In the genomic region with DNA sequence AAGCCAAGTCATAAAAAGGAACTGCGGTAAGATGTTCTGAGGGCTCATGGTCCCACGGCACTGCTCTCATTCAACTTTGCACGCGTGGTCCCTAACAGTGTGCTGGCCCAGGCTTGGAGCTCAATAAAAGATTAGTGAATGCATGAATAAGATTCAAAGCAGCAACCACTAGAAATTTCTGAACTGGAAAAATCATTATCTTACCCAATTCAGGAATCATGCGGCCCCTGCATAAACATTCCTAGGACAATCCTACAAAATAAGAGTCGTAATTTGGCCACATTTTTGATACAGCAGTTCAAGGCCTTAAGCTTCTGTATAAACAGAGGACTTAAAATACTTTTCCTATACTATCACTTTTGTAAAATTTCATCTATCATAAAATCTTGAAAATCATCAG, we compare ENCODE assay signal across 18 cellular contexts. TPM values are rescaled to one million over a fixed set of nuclear protein-coding genes. Genes with fewer than 3 reads are reported as not detected.
DNase-seq lines count a peak whose midpoint lies in the region; ATAC-seq, FAIRE-seq and TF ChIP-seq lines count a peak whose summit lies in the region.
"Had no signal": no experiment of that assay in that cellular context is flagged by ENCODE, and none has a peak within 500 bp of the region (broad histone marks: within the 10 kb centered on the region; RNA-seq: fewer than 3 reads in every experiment).

No MANE protein-coding gene starts in this region.

- BruUV-seq in HCT116 (replicated peaks; lab: Mats Ljungman, UMichigan) (no TSS peak), K562 (replicated peaks; lab: Mats Ljungman, UMichigan) (no TSS peak)

- in situ Hi-C loops in K562 (cut with MboI), result no loop called here

- H3K27ac ChIP-seq in HCT116 (ENCODE audit: low read depth, low read length) (no peak overlapping the region), K562 (ENCODE audit: extremely low read depth, low read depth, low read length) (no peak overlapping the region)

- no peak for TF ChIP-seq CTCF in HCT116 (IDR thresholded peaks at IDR 0.05 in 2 of 3, conservative IDR thresholded peaks at IDR 0.05 in 1 of 3; ENCODE audit: borderline replicate concordance in 1 of 3, insufficient read depth in 1 of 3, low read depth in 2 of 3, low read length in 2 of 3)
- TF ChIP-seq CTCF in K562 (IDR thresholded peaks at IDR 0.05 in 2 of 3, conservative IDR thresholded peaks at IDR 0.05 in 1 of 3; ENCODE audit: insufficient read depth in 2 of 3, low read depth in 1 of 3, low read length in 3 of 3), result no peak
- TF ChIP-seq CTCF in retinal pigment epithelial cell (conservative IDR thresholded peaks at IDR 0.05; ENCODE audit: low read depth, low read length), result no peak

- TF ChIP-seq POLR2A in HCT116 (IDR thresholded peaks at IDR 0.05; ENCODE audit: borderline replicate concordance, extremely low read depth, insufficient read depth, insufficient read length) (no peak), K562 (conservative IDR thresholded peaks at IDR 0.05) (no peak)

- no peaks in the 10 kb centered on the region for H3K9me1 ChIP-seq in K562 (ENCODE audit: control insufficient read depth, insufficient read depth, low read length)

- H3K9me3 ChIP-seq in HCT116 (ENCODE audit: control insufficient read depth in 1 of 2, insufficient read depth in 1 of 2, low read depth in 1 of 2, low read length in 2 of 2) (no peaks in the 10 kb centered on the region), K562 (replicated peaks; ENCODE audit: control insufficient read depth, insufficient read depth, low read depth, low read length) (no peaks in the 10 kb centered on the region)

- H3K4me2 ChIP-seq in HCT116 (ENCODE audit: low read length), result no peak overlapping the region
- H3K4me2 ChIP-seq in K562 (ENCODE audit: insufficient read depth, low read length), result no peak overlapping the region

- no peaks in the 10 kb centered on the region for H3K27me3 ChIP-seq in HCT116 (ENCODE audit: insufficient read depth, low read length)
- H3K27me3 ChIP-seq in K562 (ENCODE audit: control insufficient read depth in 2 of 2, insufficient read depth in 2 of 2, low read length in 2 of 2), result no peaks in the 10 kb centered on the region

- H3K9ac ChIP-seq in HCT116 (ENCODE audit: low read length) (no peak overlapping the region), K562 (ENCODE audit: insufficient read depth in 1 of 2, low read depth in 2 of 2, low read length in 2 of 2) (no peak overlapping the region)

- TF ChIP-seq RAD21 in HCT116 (IDR thresholded peaks at IDR 0.05; ENCODE audit: low read depth), result no peak
- TF ChIP-seq RAD21 in K562 (CRISPR knock-in tag; conservative IDR thresholded peaks at IDR 0.05 in 1 of 2, IDR thresholded peaks at IDR 0.05 in 1 of 2), result no peak

- no peak for ATAC-seq in HCT116
- no peak for ATAC-seq in K562
- ATAC-seq in HG03135 (IDR thresholded peaks at IDR 0.05; ENCODE audit: unreplicated experiment), result no peak
- ATAC-seq: HepG2, PC-3 had no signal

- CTCF ChIA-PET in HCT116 (lab: Charles Lee), result no interaction called here
- CTCF ChIA-PET in K562 (lab: Yijun Ruan, JAX; ENCODE audit: low intra/inter-chr PET ratio), result no interaction called here

- DNase-seq in EH (ENCODE audit: low read depth), result peak; percentile 53
- no peak for DNase-seq in HCT116 (ENCODE audit: low read depth, low spot score)
- no peak for DNase-seq in K562 (ENCODE audit: extremely low read depth in 1 of 4, low spot score in 3 of 4)
- DNase-seq in retinal pigment epithelial cell (ENCODE audit: low read depth), result peak; percentile 19
- DNase-seq in NCI-H1417 treated with DMSO at 0.1 percent for 48 hours (lab: John Stamatoyannopoulos, UW), result no peak
- no peak for DNase-seq in GM19240 (ENCODE audit: insufficient read length, low spot score)
- DNase-seq: Calu3; CD4-positive, alpha-beta memory T cell; DMS79; Karpas-422; MM.1S; NCI-H1105 treated with DMSO at 0.1 percent for 48 hours; NCI-H187 treated with DMSO at 0.1 percent for 48 hours; NCI-H2171; NCI-H82; PC-3 had no signal

- H3K36me3 ChIP-seq in HCT116 (ENCODE audit: control insufficient read depth in 1 of 2, insufficient read depth in 2 of 2, low read length in 2 of 2) (no peaks in the 10 kb centered on the region), K562 (ENCODE audit: control insufficient read depth, insufficient read depth, low read length) (no peaks in the 10 kb centered on the region)

- TF ChIP-seq EP300 in K562 (IDR thresholded peaks at IDR 0.05; ENCODE audit: low read length), result no peak

- H2AFZ ChIP-seq in HCT116 (ENCODE audit: low read depth, low read length, poor library complexity, severe bottlenecking) (peak overlapping the region; percentile 57), K562 (ENCODE audit: low read depth, low read length) (peak overlapping the region; percentile 10; the same call in 1 of the 2 replicates)

- POLR2A ChIA-PET in HCT116 (lab: Charles Lee) (no interaction called here), K562 (lab: Yijun Ruan, JAX) (interaction anchor here (5.1 kb wide), 1 partner anchor 12 kb away, joined by 31 read pairs; a partner anchor contains a TSS)

- intact Hi-C loops in HCT116 (cut with micrococcal nuclease), result no loop called here
- intact Hi-C loops in K562 (cut with micrococcal nuclease), result no loop called here

- peaks cover 0 to 6% of the 10 kb centered on the region in 2 experiments; a peak in 1 of 4 replicates for H3K4me1 ChIP-seq in HCT116 (ENCODE audit: control insufficient read depth in 1 of 2, insufficient read depth in 2 of 2, low read length in 2 of 2)
- peaks cover 4 to 16% of the 10 kb centered on the region in 2 experiments for H3K4me1 ChIP-seq in K562 (replicated peaks in 1 of 2; ENCODE audit: control insufficient read depth in 2 of 2, insufficient read depth in 2 of 2, low read length in 2 of 2)

- H4K20me1 ChIP-seq in HCT116 (ENCODE audit: insufficient read depth) (no peaks in the 10 kb centered on the region), K562 (replicated peaks; ENCODE audit: control insufficient read depth, insufficient read depth, low read length) (no peaks in the 10 kb centered on the region)

- H3K9me2 ChIP-seq in HCT116 (ENCODE audit: insufficient read depth), result no peaks in the 10 kb centered on the region

- 84% methylated on average over 6 of the region's 6 CpGs for WGBS in K562 (ENCODE audit: insufficient coverage, low coverage, missing lambda C conversion rate)

- no peak for FAIRE-seq in K562 (lab: Jason Lieb, UNC)
- FAIRE-seq: HepG2 had no signal

- H3K79me2 ChIP-seq in HCT116 (ENCODE audit: insufficient read depth, low read length) (no peaks in the 10 kb centered on the region), K562 (ENCODE audit: control insufficient read depth, insufficient read depth, low read length) (no peaks in the 10 kb centered on the region)

- RAD21 ChIA-PET in HCT116 (lab: Charles Lee; ENCODE audit: low non-redundant PET in 1 of 2, low total read pairs in 2 of 2, uncharacterized antibody in 2 of 2, unreplicated experiment in 2 of 2), result no interaction called here

- H3K4me3 ChIP-seq in HCT116 (replicated peaks in 1 of 2; ENCODE audit: low read depth in 1 of 2, low read length in 2 of 2), result no peak overlapping the region
- H3K4me3 ChIP-seq in K562, result no peak overlapping the region
- H3K4me3 ChIP-seq in retinal pigment epithelial cell (ENCODE audit: low read length), result no peak overlapping the region

TF ChIP-seq in HCT116, 20 proteins besides CTCF, POLR2A, EP300 and RAD21 (continues in another document):
- TF ChIP-seq SIN3A (IDR thresholded peaks at IDR 0.05; ENCODE audit: low read depth) (no peak), POLR2AphosphoS5 (IDR thresholded peaks at IDR 0.05; ENCODE audit: low read depth, low read length) (no peak), ELF1 (IDR thresholded peaks at IDR 0.05; ENCODE audit: borderline replicate concordance, low read depth) (no peak), TCF7L2 (IDR thresholded peaks at IDR 0.05; ENCODE audit: borderline replicate concordance, extremely low read depth, insufficient read depth, insufficient read length) (no peak), YY1 (IDR thresholded peaks at IDR 0.05; ENCODE audit: extremely low read depth, insufficient replicate concordance, low read depth, low read length) (no peak)
- TF ChIP-seq, protein P1, sequence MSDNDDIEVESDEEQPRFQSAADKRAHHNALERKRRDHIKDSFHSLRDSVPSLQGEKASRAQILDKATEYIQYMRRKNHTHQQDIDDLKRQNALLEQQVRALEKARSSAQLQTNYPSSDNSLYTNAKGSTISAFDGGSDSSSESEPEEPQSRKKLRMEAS (IDR thresholded peaks at IDR 0.05), result no peak

TF ChIP-seq in K562, 482 proteins besides CTCF, POLR2A, EP300 and RAD21 (continues in another document):
- TF ChIP-seq DNMT1 (IDR thresholded peaks at IDR 0.05) (no peak), XRCC3 (IDR thresholded peaks at IDR 0.05) (no peak), NCOA6 (IDR thresholded peaks at IDR 0.05) (no peak), HNRNPUL1 (IDR thresholded peaks at IDR 0.05; ENCODE audit: low read length) (no peak)
- TF ChIP-seq, protein P2, sequence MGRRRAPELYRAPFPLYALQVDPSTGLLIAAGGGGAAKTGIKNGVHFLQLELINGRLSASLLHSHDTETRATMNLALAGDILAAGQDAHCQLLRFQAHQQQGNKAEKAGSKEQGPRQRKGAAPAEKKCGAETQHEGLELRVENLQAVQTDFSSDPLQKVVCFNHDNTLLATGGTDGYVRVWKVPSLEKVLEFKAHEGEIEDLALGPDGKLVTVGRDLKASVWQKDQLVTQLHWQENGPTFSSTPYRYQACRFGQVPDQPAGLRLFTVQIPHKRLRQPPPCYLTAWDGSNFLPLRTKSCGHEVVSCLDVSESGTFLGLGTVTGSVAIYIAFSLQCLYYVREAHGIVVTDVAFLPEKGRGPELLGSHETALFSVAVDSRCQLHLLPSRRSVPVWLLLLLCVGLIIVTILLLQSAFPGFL (CRISPR knock-in tag; IDR thresholded peaks at IDR 0.05), result no peak

RNA-seq across cellular contexts. Expression of a gene that starts 12.4 kb away (rescaled TPM):
- total RNA-seq in HCT116 (2021; ENCODE audit: unreplicated experiment), result 44.0 TPM
- polyA plus RNA-seq in HCT116 (2012), result 12.8 and 15.7 TPM in 2 replicates
- total RNA-seq in K562 (2011; cell fraction: chromatin; rRNA removed; ENCODE audit: low replicate concordance), result 57.9 and 301 TPM in 2 replicates
- 30.5 and 47.2 TPM in 2 replicates for total RNA-seq in K562 (2011; cell fraction: nucleolus; rRNA removed)
- 88.9 and 189 TPM in 2 replicates for total RNA-seq in K562 (2011; cell fraction: nucleoplasm; rRNA removed)
- 41.1 and 57.4 TPM in 2 replicates for total RNA-seq in K562 (2014; rRNA removed)
- 69.8 and 76.9 TPM in 2 replicates for total RNA-seq in K562 (2014; rRNA removed; fragmentation: Illumina TruSeq; extraction: Trizol)
- total RNA-seq in K562 (2015; rRNA removed; fragmentation: Illumina TruSeq; extraction: Trizol), result 73.9 and 77.5 TPM in 2 replicates
- 49.8 and 54.9 TPM in 2 replicates for total RNA-seq in K562 (2021)
- 27.7 and 44.1 TPM in 2 replicates for polyA plus RNA-seq in K562 (2011; rRNA removed)
- polyA plus RNA-seq in K562 (2011; cell fraction: cytosol; rRNA removed), result 16.9 and 17.7 TPM in 2 replicates
- polyA plus RNA-seq in K562 (2011; cell fraction: nucleus; rRNA removed), result 29.4 and 39.0 TPM in 2 replicates
- polyA plus RNA-seq in K562 (2012), result 25.7 and 29.0 TPM in 2 replicates
- polyA plus RNA-seq in K562 (2014; fragmentation: Illumina TruSeq; extraction: Trizol), result 31.6 and 34.5 TPM in 2 replicates
- polyA plus RNA-seq in K562 (2014; fragmentation: Nextera tagmentation; extraction: Ambion mirVana), result 10 to 100 TPM in 1 of 2 experiments, 1 to 10 TPM in 1; 8.0 to 52.1 TPM
- 27.0 and 27.4 TPM in 2 replicates for polyA plus RNA-seq in K562 (2014; rRNA removed)
- 164 and 196 TPM in 2 replicates for polyA minus RNA-seq in K562 (2011; rRNA and poly(A)+ RNA removed)
- polyA minus RNA-seq in K562 (2011; cell fraction: cytosol; rRNA and poly(A)+ RNA removed), result 34.5 and 62.7 TPM in 2 replicates
- 138 and 164 TPM in 2 replicates for polyA minus RNA-seq in K562 (2011; cell fraction: nucleus; rRNA and poly(A)+ RNA removed)
- polyA plus RNA-seq: CD4-positive, alpha-beta memory T cell had no signal

Comparison
In these comparisons a context has a peak if more than half of its experiments do, and no peak if none do; other contexts are left out.
1. DNase-seq: peak in EH (single experiment) and retinal pigment epithelial cell (single experiment); none in HCT116 (single experiment), K562 (0 of 4), NCI-H1417 treated with DMSO at 0.1 percent for 48 hours (single experiment) and GM19240 (single experiment).